Comparison of ENCODE assay signal across 21 cellular contexts in the genomic region with DNA sequence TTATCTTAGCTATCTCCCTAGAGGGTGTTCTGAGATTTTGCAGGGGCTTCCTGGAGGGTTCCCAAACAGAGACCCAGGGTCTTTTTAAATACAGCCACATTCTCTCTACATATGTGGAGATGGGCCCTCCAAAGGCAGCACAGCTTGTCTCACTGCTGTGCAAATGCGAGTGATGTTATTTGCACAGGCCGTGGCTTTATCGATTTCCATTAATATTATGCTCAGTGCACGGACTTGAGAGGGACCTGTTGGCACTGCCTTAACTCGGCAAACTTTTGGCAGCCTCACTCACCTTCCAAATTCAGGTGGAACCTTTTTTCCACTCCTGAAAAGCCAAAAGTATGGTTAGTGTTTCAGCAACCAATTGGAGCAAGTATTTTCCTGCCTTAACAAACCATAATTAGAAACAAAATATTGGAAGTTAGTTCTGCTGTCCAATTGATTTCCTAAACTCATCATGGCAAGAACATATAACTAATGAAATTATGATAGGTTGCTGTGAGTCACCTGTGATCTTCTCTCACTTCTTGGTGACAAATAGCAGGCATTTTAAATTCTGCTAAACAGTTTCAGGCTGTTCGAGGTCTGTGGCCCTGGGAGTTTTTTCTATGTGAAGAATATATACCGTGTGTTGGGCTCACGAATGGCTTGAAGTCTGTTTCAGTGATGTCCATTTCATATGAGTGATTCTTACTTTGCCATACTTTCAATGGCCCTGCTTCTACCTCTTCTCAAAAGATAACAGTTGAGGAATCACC. TPM values are rescaled to one million over a fixed set of nuclear protein-coding genes. Genes with fewer than 3 reads are reported as not detected.
A peak's percentile ranks its signal among the peaks of the same experiment; 100 is the strongest.
DNase-seq lines count a peak whose midpoint lies in the region; ATAC-seq and TF ChIP-seq lines count a peak whose summit lies in the region.
"Had no signal": no experiment of that assay in that cellular context is flagged by ENCODE, and none has a peak within 500 bp of the region (broad histone marks: within the 10 kb centered on the region; RNA-seq: fewer than 3 reads in every experiment).

No MANE protein-coding gene starts in this region.

- peaks cover 7% of the 10 kb centered on the region for H3K4me1 Mint-ChIP-seq in activated CD8-positive, alpha-beta memory T cell treated with anti-CD3 and anti-CD28 coated beads, Interleukin-2, amount 10 ng/mL, durations not matched to agents 7 days and 5 days
- peaks cover 9% of the 10 kb centered on the region for H3K4me1 Mint-ChIP-seq in WTC11
- H3K4me1 Mint-ChIP-seq in CD4-positive, alpha-beta T cell (ENCODE audit: low read depth) = peaks cover 8% of the 10 kb centered on the region

- H3K36me3 ChIP-seq in iPS-18a (ENCODE audit: control insufficient read depth, low read depth, low read length) = no peaks in the 10 kb centered on the region
- H3K36me3 ChIP-seq: BLaER1, thyroid gland had no signal

- POLR2A ChIA-PET in WTC11 (lab: Charles Lee) = no interaction called here
- POLR2A ChIA-PET in CD4-positive, alpha-beta T cell (lab: Charles Lee) = no interaction called here

- ATAC-seq in activated CD8-positive, alpha-beta memory T cell treated with anti-CD3 and anti-CD28 coated beads, Interleukin-2, amount 10 ng/mL, durations not matched to agents 7 days and 5 days = no peak
- ATAC-seq in WTC11 = no peak
- ATAC-seq in stimulated activated naive CD8-positive, alpha-beta T cell treated with anti-CD3 and anti-CD28 coated beads, Interleukin-15, Interleukin-2, amounts not matched to agents 100 U/mL and 50 U/mL, for 24 hours = peak; percentile 21
- ATAC-seq in CD4-positive, alpha-beta T cell (ENCODE audit: poor library complexity) = no peak
- ATAC-seq: A549, psoas muscle had no signal

- CTCF ChIA-PET in activated CD8-positive, alpha-beta memory T cell treated with anti-CD3 and anti-CD28 coated beads, Interleukin-2, amount 10 ng/mL, durations not matched to agents 7 days and 5 days (lab: Charles Lee) = interaction anchor here (1.2 to 2.3 kb wide), 5 partner anchors 11 to 406 kb away, joined by 3 to 7 read pairs (median 5); partner anchors contain the start of gene LHX9
- CTCF ChIA-PET in WTC11 (lab: Charles Lee) = interaction anchor here (0.6 to 1.4 kb wide), 4 partner anchors 306 to 408 kb away, joined by 3 to 11 read pairs (median 4); no protein-coding TSS in a partner anchor
- CTCF ChIA-PET in CD4-positive, alpha-beta T cell (lab: Charles Lee) = interaction anchor here (0.6 kb wide), 1 partner anchor 12 kb away, joined by 3 read pairs; no protein-coding TSS in a partner anchor

- H3K4me3 Mint-ChIP-seq in activated CD8-positive, alpha-beta memory T cell treated with anti-CD3 and anti-CD28 coated beads, Interleukin-2, amount 10 ng/mL, durations not matched to agents 7 days and 5 days = peak overlapping the region; percentile 59
- H3K4me3 Mint-ChIP-seq in WTC11 = peak overlapping the region; percentile 65; the same call in 1 of the 2 replicates
- H3K4me3 Mint-ChIP-seq in CD4-positive, alpha-beta T cell = no peak overlapping the region

- no peaks in the 10 kb centered on the region for H3K4me1 ChIP-seq in iPS-18a (ENCODE audit: control insufficient read depth, low read depth, low read length)
- H3K4me1 ChIP-seq: BLaER1, psoas muscle, thyroid gland had no signal

- peaks cover 30% of the 10 kb centered on the region for H3K27me3 ChIP-seq in iPS-18a (ENCODE audit: control insufficient read depth, insufficient read depth, low read length)
- peaks cover 67% of the 10 kb centered on the region for H3K27me3 ChIP-seq in CD4-positive, alpha-beta T cell (ENCODE audit: control insufficient read depth, insufficient read depth, low read length)

- no peaks in the 10 kb centered on the region for H3K9me3 ChIP-seq in iPS-18a (ENCODE audit: control insufficient read depth, low read depth, low read length)
- H3K9me3 ChIP-seq in CD4-positive, alpha-beta T cell (ENCODE audit: control insufficient read depth, low read length) = no peaks in the 10 kb centered on the region
- H3K9me3 ChIP-seq: A549, BLaER1, psoas muscle, thyroid gland had no signal

- no peak overlapping the region for H3K9ac ChIP-seq in iPS-18a (ENCODE audit: low read length)
- H3K9ac ChIP-seq: BLaER1 had no signal

- H3K27ac Mint-ChIP-seq in activated CD8-positive, alpha-beta memory T cell treated with anti-CD3 and anti-CD28 coated beads, Interleukin-2, amount 10 ng/mL, durations not matched to agents 7 days and 5 days = no peak overlapping the region
- H3K27ac Mint-ChIP-seq in WTC11 = no peak overlapping the region
- no peak overlapping the region for H3K27ac Mint-ChIP-seq in CD4-positive, alpha-beta T cell

- H3K9me3 Mint-ChIP-seq in activated CD8-positive, alpha-beta memory T cell treated with anti-CD3 and anti-CD28 coated beads, Interleukin-2, amount 10 ng/mL, durations not matched to agents 7 days and 5 days (ENCODE audit: low read depth) = no peaks in the 10 kb centered on the region
- no peaks in the 10 kb centered on the region for H3K9me3 Mint-ChIP-seq in WTC11
- H3K9me3 Mint-ChIP-seq in CD4-positive, alpha-beta T cell = no peaks in the 10 kb centered on the region
- H3K9me3 Mint-ChIP-seq: naive B cell had no signal

- no peak for TF ChIP-seq CTCF in WTC11 (IDR thresholded peaks at IDR 0.05)
- TF ChIP-seq CTCF in CD4-positive, alpha-beta T cell (IDR thresholded peaks at IDR 0.05) = no peak

- H3K27me3 Mint-ChIP-seq in activated CD8-positive, alpha-beta memory T cell treated with anti-CD3 and anti-CD28 coated beads, Interleukin-2, amount 10 ng/mL, durations not matched to agents 7 days and 5 days = peaks cover 61% of the 10 kb centered on the region
- H3K27me3 Mint-ChIP-seq in WTC11 (ENCODE audit: low read depth) = peaks cover 54% of the 10 kb centered on the region
- peaks cover 87% of the 10 kb centered on the region for H3K27me3 Mint-ChIP-seq in CD4-positive, alpha-beta T cell

- no peak for DNase-seq in activated CD8-positive, alpha-beta memory T cell treated with anti-CD3 and anti-CD28 coated beads, Interleukin-2, amount 10 ng/mL, durations not matched to agents 7 days and 5 days
- no peak for DNase-seq in activated CD8-positive, alpha-beta memory T cell treated with anti-CD3 and anti-CD28 coated beads, Interleukin-2, amount 50 U/mL, for 48 hours
- no peak for DNase-seq in WTC11 (ENCODE audit: low spot score)
- no peak for DNase-seq in stimulated activated naive CD8-positive, alpha-beta T cell treated with anti-CD3 and anti-CD28 coated beads, Interleukin-15, Interleukin-2, amounts not matched to agents 100 U/mL and 50 U/mL, for 24 hours
- no peak for DNase-seq in RKO (ENCODE audit: low spot score)
- no peak for DNase-seq in CD4-positive, alpha-beta T cell
- no peak for DNase-seq in epidermal melanocyte (ENCODE audit: insufficient read length, low spot score)
- DNase-seq: DMS153, hypothalamus, kidney, naive B cell, NCI-H1436, NCI-H2171 treated with DMSO at 0.1 percent for 48 hours, NCI-H82, psoas muscle, small intestine, thyroid gland had no signal

- H3K36me3 Mint-ChIP-seq in activated CD8-positive, alpha-beta memory T cell treated with anti-CD3 and anti-CD28 coated beads, Interleukin-2, amount 10 ng/mL, durations not matched to agents 7 days and 5 days = no peaks in the 10 kb centered on the region
- no peaks in the 10 kb centered on the region for H3K36me3 Mint-ChIP-seq in WTC11
- H3K36me3 Mint-ChIP-seq in CD4-positive, alpha-beta T cell (ENCODE audit: low read depth) = no peaks in the 10 kb centered on the region
- H3K36me3 Mint-ChIP-seq: naive B cell had no signal

- peak overlapping the region; percentile 44 for H3K4me3 ChIP-seq in iPS-18a (ENCODE audit: low read length)
- H3K4me3 ChIP-seq: A549, BLaER1, psoas muscle, thyroid gland had no signal

- intact Hi-C loops in CD4-positive, alpha-beta T cell (cut with DNase I, micrococcal nuclease) = loop anchor here in 1 of 2 experiments (2.0 to 10.0 kb wide), 4 partner anchors 337 to 539 kb away; no protein-coding TSS in a partner anchor

- no peak overlapping the region for H3K27ac ChIP-seq in iPS-18a (ENCODE audit: low read length)
- H3K27ac ChIP-seq in CD4-positive, alpha-beta T cell (ENCODE audit: low read depth, low read length) = no peak overlapping the region
- H3K27ac ChIP-seq: A549, BLaER1, psoas muscle, thyroid gland had no signal

TF ChIP-seq in WTC11, 78 proteins besides CTCF, POLR2A, EP300 and RAD21 (continues in another document):
- TF ChIP-seq, protein P1, sequence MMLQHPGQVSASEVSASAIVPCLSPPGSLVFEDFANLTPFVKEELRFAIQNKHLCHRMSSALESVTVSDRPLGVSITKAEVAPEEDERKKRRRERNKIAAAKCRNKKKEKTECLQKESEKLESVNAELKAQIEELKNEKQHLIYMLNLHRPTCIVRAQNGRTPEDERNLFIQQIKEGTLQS (CRISPR knock-in tag; conservative IDR thresholded peaks at IDR 0.05) = no peak
- TF ChIP-seq ATF1 (CRISPR knock-in tag; IDR thresholded peaks at IDR 0.05) = no peak
- TF ChIP-seq, protein P2, sequence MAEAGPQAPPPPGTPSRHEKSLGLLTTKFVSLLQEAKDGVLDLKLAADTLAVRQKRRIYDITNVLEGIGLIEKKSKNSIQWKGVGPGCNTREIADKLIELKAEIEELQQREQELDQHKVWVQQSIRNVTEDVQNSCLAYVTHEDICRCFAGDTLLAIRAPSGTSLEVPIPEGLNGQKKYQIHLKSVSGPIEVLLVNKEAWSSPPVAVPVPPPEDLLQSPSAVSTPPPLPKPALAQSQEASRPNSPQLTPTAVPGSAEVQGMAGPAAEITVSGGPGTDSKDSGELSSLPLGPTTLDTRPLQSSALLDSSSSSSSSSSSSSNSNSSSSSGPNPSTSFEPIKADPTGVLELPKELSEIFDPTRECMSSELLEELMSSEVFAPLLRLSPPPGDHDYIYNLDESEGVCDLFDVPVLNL (CRISPR knock-in tag; IDR thresholded peaks at IDR 0.05; ENCODE audit: borderline replicate concordance, low read depth) = no peak
- TF ChIP-seq, protein P3, sequence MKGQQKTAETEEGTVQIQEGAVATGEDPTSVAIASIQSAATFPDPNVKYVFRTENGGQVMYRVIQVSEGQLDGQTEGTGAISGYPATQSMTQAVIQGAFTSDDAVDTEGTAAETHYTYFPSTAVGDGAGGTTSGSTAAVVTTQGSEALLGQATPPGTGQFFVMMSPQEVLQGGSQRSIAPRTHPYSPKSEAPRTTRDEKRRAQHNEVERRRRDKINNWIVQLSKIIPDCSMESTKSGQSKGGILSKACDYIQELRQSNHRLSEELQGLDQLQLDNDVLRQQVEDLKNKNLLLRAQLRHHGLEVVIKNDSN (CRISPR knock-in tag; IDR thresholded peaks at IDR 0.05) = no peak

RNA-seq across cellular contexts. Expression of gene LHX9, which starts 10.9 kb away (rescaled TPM):
- total RNA-seq in activated CD8-positive, alpha-beta memory T cell treated with anti-CD3 and anti-CD28 coated beads, Interleukin-2, amount 10 ng/mL, durations not matched to agents 7 days and 5 days = under 1 TPM in 1 of 2 experiments, not detected in 1; 0.42 TPM
- total RNA-seq in WTC11 (2021) = not detected in 3 replicates
- total RNA-seq in CD4-positive, alpha-beta T cell = not detected
- total RNA-seq: HT-29, thyroid gland had no signal

RNA-seq across cellular contexts. Expression of gene C1orf53, which starts 25.7 kb away (rescaled TPM):
- total RNA-seq in activated CD8-positive, alpha-beta memory T cell treated with anti-CD3 and anti-CD28 coated beads, Interleukin-2, amount 10 ng/mL, durations not matched to agents 7 days and 5 days = 1 to 10 TPM in 1 of 2 experiments, under 1 TPM in 1; 0.55 to 2.5 TPM
- total RNA-seq in WTC11 (2021) = 0.33 to 0.89 TPM (median 0.73 TPM) in 3 replicates
- not detected for total RNA-seq in CD4-positive, alpha-beta T cell
